ENCODE assay signal across 2 cellular contexts in genomic region chr1:8478566-8478965, GRCh38.
TF ChIP-seq lines count a peak whose summit lies in the region.

No MANE protein-coding gene starts in this region.

TF ChIP-seq in WTC11, 78 proteins besides CTCF, POLR2A, EP300 and RAD21:
- no peak for TF ChIP-seq MXD4 (CRISPR knock-in tag; IDR thresholded peaks at IDR 0.05; ENCODE audit: borderline replicate concordance)
- TF ChIP-seq ZNF121 (CRISPR knock-in tag; IDR thresholded peaks at IDR 0.05): no peak
- TF ChIP-seq, protein P1, sequence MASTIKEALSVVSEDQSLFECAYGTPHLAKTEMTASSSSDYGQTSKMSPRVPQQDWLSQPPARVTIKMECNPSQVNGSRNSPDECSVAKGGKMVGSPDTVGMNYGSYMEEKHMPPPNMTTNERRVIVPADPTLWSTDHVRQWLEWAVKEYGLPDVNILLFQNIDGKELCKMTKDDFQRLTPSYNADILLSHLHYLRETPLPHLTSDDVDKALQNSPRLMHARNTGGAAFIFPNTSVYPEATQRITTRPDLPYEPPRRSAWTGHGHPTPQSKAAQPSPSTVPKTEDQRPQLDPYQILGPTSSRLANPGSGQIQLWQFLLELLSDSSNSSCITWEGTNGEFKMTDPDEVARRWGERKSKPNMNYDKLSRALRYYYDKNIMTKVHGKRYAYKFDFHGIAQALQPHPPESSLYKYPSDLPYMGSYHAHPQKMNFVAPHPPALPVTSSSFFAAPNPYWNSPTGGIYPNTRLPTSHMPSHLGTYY (CRISPR knock-in tag; IDR thresholded peaks at IDR 0.05): no peak
- no peak for TF ChIP-seq CREM (CRISPR knock-in tag; IDR thresholded peaks at IDR 0.05)
- no peak for TF ChIP-seq IRF2 (CRISPR knock-in tag; IDR thresholded peaks at IDR 0.05; ENCODE audit: borderline replicate concordance, low read depth)

TF ChIP-seq in HepG2, 621 proteins besides CTCF, POLR2A, EP300 and RAD21 (continues in another document):
- TF ChIP-seq YY1 (IDR thresholded peaks at IDR 0.05; ENCODE audit: insufficient read depth, insufficient replicate concordance, low read depth, low read length): no peak
- TF ChIP-seq HHEX (CRISPR knock-in tag; IDR thresholded peaks at IDR 0.05): no peak
- TF ChIP-seq, protein P2, sequence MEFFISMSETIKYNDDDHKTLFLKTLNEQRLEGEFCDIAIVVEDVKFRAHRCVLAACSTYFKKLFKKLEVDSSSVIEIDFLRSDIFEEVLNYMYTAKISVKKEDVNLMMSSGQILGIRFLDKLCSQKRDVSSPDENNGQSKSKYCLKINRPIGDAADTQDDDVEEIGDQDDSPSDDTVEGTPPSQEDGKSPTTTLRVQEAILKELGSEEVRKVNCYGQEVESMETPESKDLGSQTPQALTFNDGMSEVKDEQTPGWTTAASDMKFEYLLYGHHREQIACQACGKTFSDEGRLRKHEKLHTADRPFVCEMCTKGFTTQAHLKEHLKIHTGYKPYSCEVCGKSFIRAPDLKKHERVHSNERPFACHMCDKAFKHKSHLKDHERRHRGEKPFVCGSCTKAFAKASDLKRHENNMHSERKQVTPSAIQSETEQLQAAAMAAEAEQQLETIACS (CRISPR knock-in tag; IDR thresholded peaks at IDR 0.05): no peak
- TF ChIP-seq, protein P3, sequence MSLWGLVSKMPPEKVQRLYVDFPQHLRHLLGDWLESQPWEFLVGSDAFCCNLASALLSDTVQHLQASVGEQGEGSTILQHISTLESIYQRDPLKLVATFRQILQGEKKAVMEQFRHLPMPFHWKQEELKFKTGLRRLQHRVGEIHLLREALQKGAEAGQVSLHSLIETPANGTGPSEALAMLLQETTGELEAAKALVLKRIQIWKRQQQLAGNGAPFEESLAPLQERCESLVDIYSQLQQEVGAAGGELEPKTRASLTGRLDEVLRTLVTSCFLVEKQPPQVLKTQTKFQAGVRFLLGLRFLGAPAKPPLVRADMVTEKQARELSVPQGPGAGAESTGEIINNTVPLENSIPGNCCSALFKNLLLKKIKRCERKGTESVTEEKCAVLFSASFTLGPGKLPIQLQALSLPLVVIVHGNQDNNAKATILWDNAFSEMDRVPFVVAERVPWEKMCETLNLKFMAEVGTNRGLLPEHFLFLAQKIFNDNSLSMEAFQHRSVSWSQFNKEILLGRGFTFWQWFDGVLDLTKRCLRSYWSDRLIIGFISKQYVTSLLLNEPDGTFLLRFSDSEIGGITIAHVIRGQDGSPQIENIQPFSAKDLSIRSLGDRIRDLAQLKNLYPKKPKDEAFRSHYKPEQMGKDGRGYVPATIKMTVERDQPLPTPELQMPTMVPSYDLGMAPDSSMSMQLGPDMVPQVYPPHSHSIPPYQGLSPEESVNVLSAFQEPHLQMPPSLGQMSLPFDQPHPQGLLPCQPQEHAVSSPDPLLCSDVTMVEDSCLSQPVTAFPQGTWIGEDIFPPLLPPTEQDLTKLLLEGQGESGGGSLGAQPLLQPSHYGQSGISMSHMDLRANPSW (CRISPR knock-in tag; IDR thresholded peaks at IDR 0.05; ENCODE audit: borderline replicate concordance): no peak
- TF ChIP-seq, protein P4, sequence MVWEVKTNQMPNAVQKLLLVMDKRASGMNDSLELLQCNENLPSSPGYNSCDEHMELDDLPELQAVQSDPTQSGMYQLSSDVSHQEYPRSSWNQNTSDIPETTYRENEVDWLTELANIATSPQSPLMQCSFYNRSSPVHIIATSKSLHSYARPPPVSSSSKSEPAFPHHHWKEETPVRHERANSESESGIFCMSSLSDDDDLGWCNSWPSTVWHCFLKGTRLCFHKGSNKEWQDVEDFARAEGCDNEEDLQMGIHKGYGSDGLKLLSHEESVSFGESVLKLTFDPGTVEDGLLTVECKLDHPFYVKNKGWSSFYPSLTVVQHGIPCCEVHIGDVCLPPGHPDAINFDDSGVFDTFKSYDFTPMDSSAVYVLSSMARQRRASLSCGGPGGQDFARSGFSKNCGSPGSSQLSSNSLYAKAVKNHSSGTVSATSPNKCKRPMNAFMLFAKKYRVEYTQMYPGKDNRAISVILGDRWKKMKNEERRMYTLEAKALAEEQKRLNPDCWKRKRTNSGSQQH (CRISPR knock-in tag; IDR thresholded peaks at IDR 0.05; ENCODE audit: low read depth): no peak
- TF ChIP-seq ZNF616 (CRISPR knock-in tag; IDR thresholded peaks at IDR 0.05; ENCODE audit: low read depth): no peak
- TF ChIP-seq MIXL1 (CRISPR knock-in tag; IDR thresholded peaks at IDR 0.05): no peak
- TF ChIP-seq BCLAF1 (IDR thresholded peaks at IDR 0.05): no peak
- TF ChIP-seq ZBTB7A (CRISPR knock-in tag; IDR thresholded peaks at IDR 0.05): no peak
- TF ChIP-seq, protein P5, sequence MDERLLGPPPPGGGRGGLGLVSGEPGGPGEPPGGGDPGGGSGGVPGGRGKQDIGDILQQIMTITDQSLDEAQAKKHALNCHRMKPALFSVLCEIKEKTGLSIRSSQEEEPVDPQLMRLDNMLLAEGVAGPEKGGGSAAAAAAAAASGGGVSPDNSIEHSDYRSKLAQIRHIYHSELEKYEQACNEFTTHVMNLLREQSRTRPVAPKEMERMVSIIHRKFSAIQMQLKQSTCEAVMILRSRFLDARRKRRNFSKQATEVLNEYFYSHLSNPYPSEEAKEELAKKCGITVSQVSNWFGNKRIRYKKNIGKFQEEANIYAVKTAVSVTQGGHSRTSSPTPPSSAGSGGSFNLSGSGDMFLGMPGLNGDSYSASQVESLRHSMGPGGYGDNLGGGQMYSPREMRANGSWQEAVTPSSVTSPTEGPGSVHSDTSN (CRISPR knock-in tag; IDR thresholded peaks at IDR 0.05): no peak
- TF ChIP-seq, protein P6, sequence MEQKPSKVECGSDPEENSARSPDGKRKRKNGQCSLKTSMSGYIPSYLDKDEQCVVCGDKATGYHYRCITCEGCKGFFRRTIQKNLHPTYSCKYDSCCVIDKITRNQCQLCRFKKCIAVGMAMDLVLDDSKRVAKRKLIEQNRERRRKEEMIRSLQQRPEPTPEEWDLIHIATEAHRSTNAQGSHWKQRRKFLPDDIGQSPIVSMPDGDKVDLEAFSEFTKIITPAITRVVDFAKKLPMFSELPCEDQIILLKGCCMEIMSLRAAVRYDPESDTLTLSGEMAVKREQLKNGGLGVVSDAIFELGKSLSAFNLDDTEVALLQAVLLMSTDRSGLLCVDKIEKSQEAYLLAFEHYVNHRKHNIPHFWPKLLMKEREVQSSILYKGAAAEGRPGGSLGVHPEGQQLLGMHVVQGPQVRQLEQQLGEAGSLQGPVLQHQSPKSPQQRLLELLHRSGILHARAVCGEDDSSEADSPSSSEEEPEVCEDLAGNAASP (CRISPR knock-in tag; IDR thresholded peaks at IDR 0.05; ENCODE audit: borderline replicate concordance): peak; percentile 67; the same call in 1 of the 2 replicates
- no peak for TF ChIP-seq SAFB2 (CRISPR knock-in tag; IDR thresholded peaks at IDR 0.05; ENCODE audit: borderline replicate concordance, low read depth)
- TF ChIP-seq, protein P7, sequence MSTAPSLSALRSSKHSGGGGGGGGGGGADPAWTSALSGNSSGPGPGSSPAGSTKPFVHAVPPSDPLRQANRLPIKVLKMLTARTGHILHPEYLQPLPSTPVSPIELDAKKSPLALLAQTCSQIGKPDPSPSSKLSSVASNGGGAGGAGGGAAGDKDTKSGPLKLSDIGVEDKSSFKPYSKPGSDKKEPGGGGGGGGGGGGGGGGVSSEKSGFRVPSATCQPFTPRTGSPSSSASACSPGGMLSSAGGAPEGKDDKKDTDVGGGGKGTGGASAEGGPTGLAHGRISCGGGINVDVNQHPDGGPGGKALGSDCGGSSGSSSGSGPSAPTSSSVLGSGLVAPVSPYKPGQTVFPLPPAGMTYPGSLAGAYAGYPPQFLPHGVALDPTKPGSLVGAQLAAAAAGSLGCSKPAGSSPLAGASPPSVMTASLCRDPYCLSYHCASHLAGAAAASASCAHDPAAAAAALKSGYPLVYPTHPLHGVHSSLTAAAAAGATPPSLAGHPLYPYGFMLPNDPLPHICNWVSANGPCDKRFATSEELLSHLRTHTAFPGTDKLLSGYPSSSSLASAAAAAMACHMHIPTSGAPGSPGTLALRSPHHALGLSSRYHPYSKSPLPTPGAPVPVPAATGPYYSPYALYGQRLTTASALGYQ (CRISPR knock-in tag; IDR thresholded peaks at IDR 0.05): no peak
- TF ChIP-seq PAXIP1 (CRISPR knock-in tag; conservative IDR thresholded peaks at IDR 0.05): no peak
- no peak for TF ChIP-seq MEIS2 (CRISPR knock-in tag; IDR thresholded peaks at IDR 0.05)
- TF ChIP-seq MIER2 (CRISPR knock-in tag; IDR thresholded peaks at IDR 0.05): no peak
- no peak for TF ChIP-seq ATF7-NPFF (CRISPR knock-in tag; IDR thresholded peaks at IDR 0.05; ENCODE audit: low read depth)
- TF ChIP-seq THAP11 (CRISPR knock-in tag; IDR thresholded peaks at IDR 0.05): no peak
- no peak for TF ChIP-seq ZNF232 (CRISPR knock-in tag; IDR thresholded peaks at IDR 0.05; ENCODE audit: borderline replicate concordance)
- TF ChIP-seq SOX13 (IDR thresholded peaks at IDR 0.05): no peak
- TF ChIP-seq SOX13 (CRISPR knock-in tag; conservative IDR thresholded peaks at IDR 0.05 in 1 of 2, IDR thresholded peaks at IDR 0.05 in 1 of 2): 0 out of 4 replicates have a peak, but pooled peaks of 1 of the 2 experiments have one; percentile 8
- no peak for TF ChIP-seq RAD51 (IDR thresholded peaks at IDR 0.05; ENCODE audit: borderline replicate concordance)
- TF ChIP-seq AKAP8 (CRISPR knock-in tag; IDR thresholded peaks at IDR 0.05): no peak
- no peak for TF ChIP-seq FOXJ3 (CRISPR knock-in tag; IDR thresholded peaks at IDR 0.05; ENCODE audit: borderline replicate concordance)
- no peak for TF ChIP-seq ZNF567 (CRISPR knock-in tag; IDR thresholded peaks at IDR 0.05; ENCODE audit: borderline replicate concordance)
- TF ChIP-seq ZFY (CRISPR knock-in tag; IDR thresholded peaks at IDR 0.05): no peak
- 0 out of 2 replicates have a peak, but pooled peaks have one; percentile 20 for TF ChIP-seq FOXP4 (CRISPR knock-in tag; IDR thresholded peaks at IDR 0.05)
- TF ChIP-seq, protein P8, sequence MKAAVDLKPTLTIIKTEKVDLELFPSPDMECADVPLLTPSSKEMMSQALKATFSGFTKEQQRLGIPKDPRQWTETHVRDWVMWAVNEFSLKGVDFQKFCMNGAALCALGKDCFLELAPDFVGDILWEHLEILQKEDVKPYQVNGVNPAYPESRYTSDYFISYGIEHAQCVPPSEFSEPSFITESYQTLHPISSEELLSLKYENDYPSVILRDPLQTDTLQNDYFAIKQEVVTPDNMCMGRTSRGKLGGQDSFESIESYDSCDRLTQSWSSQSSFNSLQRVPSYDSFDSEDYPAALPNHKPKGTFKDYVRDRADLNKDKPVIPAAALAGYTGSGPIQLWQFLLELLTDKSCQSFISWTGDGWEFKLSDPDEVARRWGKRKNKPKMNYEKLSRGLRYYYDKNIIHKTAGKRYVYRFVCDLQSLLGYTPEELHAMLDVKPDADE (CRISPR knock-in tag; IDR thresholded peaks at IDR 0.05): no peak
- TF ChIP-seq NR2F6 (IDR thresholded peaks at IDR 0.05): no peak
- peak; percentile 13; the same call in 1 of the 2 replicates for TF ChIP-seq NR2F6 (CRISPR knock-in tag; IDR thresholded peaks at IDR 0.05)
- TF ChIP-seq DNMT1 (CRISPR knock-in tag; IDR thresholded peaks at IDR 0.05): no peak
- no peak for TF ChIP-seq THAP7 (CRISPR knock-in tag; IDR thresholded peaks at IDR 0.05)
